ENCODE assay signal across 8 cellular contexts in the genomic region with DNA sequence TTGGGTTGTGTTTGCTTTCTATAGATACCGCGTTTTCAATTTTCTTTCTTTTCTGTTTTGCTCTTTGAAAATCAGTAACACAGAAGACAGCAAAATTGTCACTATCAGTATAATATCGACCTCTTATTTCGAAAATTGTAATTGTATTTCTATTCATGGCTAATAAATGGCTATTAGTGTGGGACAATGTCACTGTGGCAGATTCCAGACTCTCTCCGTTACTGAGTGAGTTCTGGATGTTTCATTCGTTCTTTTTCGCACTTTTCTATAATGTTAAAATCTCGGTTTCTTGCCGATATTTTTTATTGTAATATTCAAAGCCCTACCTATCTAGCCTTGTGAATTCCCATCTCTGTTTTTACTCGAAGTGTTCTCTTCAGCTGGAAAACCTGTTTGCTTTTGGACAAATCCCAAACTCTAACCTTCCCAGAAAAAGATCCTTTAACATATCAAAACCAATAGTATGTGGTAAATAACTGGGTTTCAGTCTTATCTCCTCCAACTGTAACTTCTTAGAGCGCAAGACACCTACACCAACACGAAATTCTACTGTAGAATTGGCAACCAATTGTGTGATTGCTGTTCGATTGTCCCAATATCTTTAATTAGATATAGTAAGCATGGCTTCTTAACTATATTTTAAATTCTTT. TPM values are rescaled to one million over a fixed set of nuclear protein-coding genes. Genes with fewer than 3 reads are reported as not detected.
DNase-seq lines count a peak whose midpoint lies in the region; ATAC-seq lines count a peak whose summit lies in the region.

No MANE protein-coding gene starts in this region.

- H3K4me1 ChIP-seq in BLaER1 = peaks cover 51% of the 10 kb centered on the region

- H3K4me3 ChIP-seq in BLaER1 = peak overlapping the region; percentile 75
- peak overlapping the region; percentile 47 to 63 (median 57) for H3K4me3 ChIP-seq in skin epidermis

- peak overlapping the region; percentile 94 for H3K4me2 ChIP-seq in BLaER1

- H3K9me3 ChIP-seq in BLaER1 (no peaks in the 10 kb centered on the region), T-helper 17 cell (ENCODE audit: control insufficient read depth, low read length, poor library complexity, severe bottlenecking) (no peaks in the 10 kb centered on the region)

- peaks cover 40% of the 10 kb centered on the region for H3K4me1 Mint-ChIP-seq in T-helper 17 cell

- peak overlapping the region; percentile 70 for H3K9ac ChIP-seq in BLaER1

- intact Hi-C loops in left ventricle myocardium superior (cut with micrococcal nuclease) = no loop called here

- H3K36me3 Mint-ChIP-seq in T-helper 17 cell (ENCODE audit: low read depth) = peaks cover 3% of the 10 kb centered on the region

- peak overlapping the region; percentile 90 for H3K27ac Mint-ChIP-seq in T-helper 17 cell

- H3K36me3 ChIP-seq in BLaER1 = no peaks in the 10 kb centered on the region

- H3K27me3 Mint-ChIP-seq in T-helper 17 cell = no peaks in the 10 kb centered on the region

- H4K20me1 ChIP-seq in BLaER1 = peaks cover 31% of the 10 kb centered on the region

- DNase-seq in T-helper 17 cell = no peak
- no peak for DNase-seq in left ventricle myocardium superior
- no peak for DNase-seq in stimulated activated CD8-positive, alpha-beta memory T cell treated with anti-CD3 and anti-CD28 coated beads, Interleukin-4, amount 100 ng/mL, for 48 hours
- no peak for DNase-seq in activated effector memory CD4-positive, alpha-beta T cell treated with Interleukin-2 at 50 U/mL for 16 hours

- peaks cover 38% of the 10 kb centered on the region for H3K27me3 ChIP-seq in BLaER1

- ATAC-seq in GM21447 (IDR thresholded peaks at IDR 0.05; ENCODE audit: unreplicated experiment) = peak; percentile 2
- ATAC-seq in T-helper 17 cell = peak; percentile 1
- peak; percentile 3 for ATAC-seq in left ventricle myocardium superior
- no peak for ATAC-seq in HG03280 (IDR thresholded peaks at IDR 0.05; ENCODE audit: unreplicated experiment)

- no peak overlapping the region for H3K27ac ChIP-seq in BLaER1
- H3K27ac ChIP-seq in skin epidermis = peak overlapping the region in 11 of 21 experiments; percentile 10 to 91 (median 57)

- H3K4me3 Mint-ChIP-seq in T-helper 17 cell = peak overlapping the region; percentile 97

RNA-seq across cellular contexts. Expression of a gene that starts 6.0 kb away (rescaled TPM):
- 1 to 10 TPM; 3.0 to 4.2 TPM for total RNA-seq in T-helper 17 cell
- 34.7 TPM for total RNA-seq in left ventricle myocardium superior
